Comparison of ENCODE assay signal across 27 cellular contexts in genomic region chr12:100474617-100475016, GRCh38. TPM values are rescaled to one million over a fixed set of nuclear protein-coding genes. Genes with fewer than 3 reads are reported as not detected.
"Had no signal": no experiment of that assay in that cellular context is flagged by ENCODE, and none has a peak within 500 bp of the region (broad histone marks: within the 10 kb centered on the region; RNA-seq: fewer than 3 reads in every experiment).

No MANE protein-coding gene starts in this region.

- FAIRE-seq: colon had no signal

- DNase-seq: activated B cell treated with CpG ODN at 0.5 μM for 24 hours; activated CD4-positive, alpha-beta T cell treated with anti-CD3 and anti-CD28 coated beads, Interleukin-2, amount 50 U/mL, for 1 hour; activated CD8-positive, alpha-beta T cell treated with anti-CD3 and anti-CD28 coated beads for 36 hours; activated gamma-delta T cell treated with Interleukin-2 at 50 U/mL for 16 hours; activated naive CD4-positive, alpha-beta T cell treated with anti-CD3 and anti-CD28 coated beads, Interleukin-2, amount 50 U/mL, for 16 hours; activated T-cell treated with anti-CD3 and anti-CD28 coated beads, Interleukin-2, amount 50 U/mL, for 4 hours; amygdala; central memory CD4-positive, alpha-beta T cell; dorsolateral prefrontal cortex; effector memory CD4-positive, alpha-beta T cell; foreskin fibroblast; heart left ventricle; left ventricle myocardium inferior; naive B cell; nephron progenitor cell; spleen; stimulated activated naive CD4-positive, alpha-beta T cell; T-helper 2 cell had no signal

- H3K36me3 ChIP-seq: heart left ventricle, left ventricle myocardium inferior, neutrophil, spleen, suprapubic skin, tibial nerve had no signal

- H3K9me3 ChIP-seq: heart left ventricle, left ventricle myocardium inferior, neutrophil, spleen, suprapubic skin, tibial nerve had no signal

- H3K27me3 ChIP-seq: neutrophil, spleen, suprapubic skin, tibial nerve had no signal

- H3K4me3 ChIP-seq: dorsolateral prefrontal cortex, heart left ventricle, left ventricle myocardium inferior, spleen, suprapubic skin, tibial nerve had no signal

- H3K27ac ChIP-seq: dorsolateral prefrontal cortex, heart left ventricle, left ventricle myocardium inferior, neutrophil, spleen, suprapubic skin, tibial nerve had no signal

- H3K4me1 ChIP-seq: heart left ventricle, left ventricle myocardium inferior, spleen, suprapubic skin, tibial nerve had no signal

- ATAC-seq: activated CD8-positive, alpha-beta T cell treated with anti-CD3 and anti-CD28 coated beads for 36 hours; activated T-cell treated with anti-CD3 and anti-CD28 coated beads, Interleukin-2, amount 50 U/mL, for 4 hours; activated T-helper 17 cell treated with anti-CD3 and anti-CD28 coated beads, Interleukin-2, amount 50 U/mL, for 72 hours; esophagus mucosa; heart left ventricle had no signal

RNA-seq across cellular contexts. Expression of gene NR1H4, which starts 1.0 kb away (rescaled TPM):
- total RNA-seq: activated B cell treated with CpG ODN at 0.5 μM for 24 hours; activated CD8-positive, alpha-beta T cell treated with anti-CD3 and anti-CD28 coated beads for 36 hours; activated T-helper 17 cell treated with anti-CD3 and anti-CD28 coated beads, Interleukin-2, amount 50 U/mL, for 72 hours; esophagus mucosa; heart left ventricle; left ventricle myocardium inferior; lung microvascular endothelial cell; osteocyte; progenitor cell of endocrine pancreas; suprapubic skin; tibial nerve had no signal
- polyA plus RNA-seq: heart left ventricle had no signal
